In the genomic region with DNA sequence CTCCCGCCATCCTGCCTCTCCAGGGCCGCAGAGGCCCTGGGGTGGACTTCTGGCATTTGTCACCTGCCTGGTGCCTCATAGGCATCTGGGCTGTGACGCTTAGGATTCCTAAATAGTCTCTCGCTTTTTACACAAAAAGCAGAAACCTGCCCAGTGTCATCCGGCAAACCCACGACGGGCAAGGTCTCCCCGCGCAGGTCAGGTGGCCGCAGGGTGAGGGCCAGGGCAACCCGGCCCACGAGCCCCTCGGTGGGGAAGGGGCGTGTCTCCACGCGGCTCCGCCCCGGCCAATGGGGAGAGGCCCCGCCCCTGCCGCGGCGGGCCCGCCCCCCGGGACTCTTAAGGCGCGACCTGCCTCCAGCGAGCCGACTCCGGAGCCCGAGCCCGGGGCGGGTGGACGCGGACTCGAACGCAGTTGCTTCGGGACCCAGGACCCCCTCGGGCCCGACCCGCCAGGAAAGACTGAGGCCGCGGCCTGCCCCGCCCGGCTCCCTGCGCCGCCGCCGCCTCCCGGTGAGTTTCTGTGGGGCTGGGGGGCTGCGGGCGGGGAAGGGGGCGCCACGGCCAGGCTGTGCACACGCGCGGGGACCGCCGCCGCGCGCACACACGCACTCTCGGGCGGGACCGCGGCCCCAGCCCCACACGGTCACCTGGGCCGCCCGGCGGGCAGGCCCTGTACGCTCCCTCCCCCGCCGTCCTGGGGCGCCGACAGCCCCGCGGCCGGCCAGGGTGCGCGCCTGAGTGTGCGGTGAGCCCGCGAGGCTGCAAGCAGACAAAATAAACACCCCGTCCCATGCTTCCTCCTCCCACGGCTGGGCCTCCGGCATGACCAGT, we compare ENCODE assay signal across 8 cellular contexts.
A peak's percentile ranks its signal among the peaks of the same experiment; 100 is the strongest.
DNase-seq lines count a peak whose midpoint lies in the region; TF ChIP-seq lines count a peak whose summit lies in the region.

VASN (plus strand) TSS at position 368 of the 834 bp plus-strand sequence. CDS start 9,030 bp downstream, outside the sequence.

- peak within 1 kb of the TSS; percentile 96 for H3K4me3 ChIP-seq in LNCaP clone FGC (ENCODE audit: low read depth, low read length)

- peak; percentile 20 to 47 (median 21) for DNase-seq in NCI-H1417 (lab: John Stamatoyannopoulos, UW)
- no peak for DNase-seq in NCI-H1417 treated with DMSO at 0.1 percent for 48 hours (lab: John Stamatoyannopoulos, UW)
- no peak for DNase-seq in LNCaP clone FGC (ENCODE audit: low read depth)
- peak; percentile 91 for DNase-seq in activated CD8-positive, alpha-beta memory T cell treated with anti-CD3 and anti-CD28 coated beads for 24 hours
- DNase-seq in effector CD8-positive, alpha-beta T cell (lab: John Stamatoyannopoulos, UW): peak; percentile 73
- peak; percentile 78 for DNase-seq in medulla oblongata (ENCODE audit: extremely low spot score)
- peak; percentile 34 to 70 (median 37) for DNase-seq in stimulated activated CD4-positive, alpha-beta T cell treated with anti-CD3 and anti-CD28 coated beads, TNF-alpha, amount 100 ng/mL, for 48 hours (ENCODE audit: low read depth in 3 of 3)
- no peak for DNase-seq in amniotic stem cell (lab: John Stamatoyannopoulos, UW)

- TF ChIP-seq CTCF in LNCaP clone FGC (IDR thresholded peaks at IDR 0.05; ENCODE audit: control insufficient read depth, extremely low read depth, insufficient read depth): no peak

Comparison
In these comparisons a context has a peak if more than half of its experiments do, and no peak if none do; other contexts are left out.
1. DNase-seq: peak in NCI-H1417 (3 of 3), activated CD8-positive, alpha-beta memory T cell treated with anti-CD3 and anti-CD28 coated beads for 24 hours (single experiment), effector CD8-positive, alpha-beta T cell (single experiment), medulla oblongata (single experiment) and stimulated activated CD4-positive, alpha-beta T cell treated with anti-CD3 and anti-CD28 coated beads, TNF-alpha, amount 100 ng/mL, for 48 hours (3 of 3); none in NCI-H1417 treated with DMSO at 0.1 percent for 48 hours (single experiment), LNCaP clone FGC (single experiment) and amniotic stem cell (single experiment).